Comparison of ENCODE assay signal across 20 cellular contexts in the genomic region with DNA sequence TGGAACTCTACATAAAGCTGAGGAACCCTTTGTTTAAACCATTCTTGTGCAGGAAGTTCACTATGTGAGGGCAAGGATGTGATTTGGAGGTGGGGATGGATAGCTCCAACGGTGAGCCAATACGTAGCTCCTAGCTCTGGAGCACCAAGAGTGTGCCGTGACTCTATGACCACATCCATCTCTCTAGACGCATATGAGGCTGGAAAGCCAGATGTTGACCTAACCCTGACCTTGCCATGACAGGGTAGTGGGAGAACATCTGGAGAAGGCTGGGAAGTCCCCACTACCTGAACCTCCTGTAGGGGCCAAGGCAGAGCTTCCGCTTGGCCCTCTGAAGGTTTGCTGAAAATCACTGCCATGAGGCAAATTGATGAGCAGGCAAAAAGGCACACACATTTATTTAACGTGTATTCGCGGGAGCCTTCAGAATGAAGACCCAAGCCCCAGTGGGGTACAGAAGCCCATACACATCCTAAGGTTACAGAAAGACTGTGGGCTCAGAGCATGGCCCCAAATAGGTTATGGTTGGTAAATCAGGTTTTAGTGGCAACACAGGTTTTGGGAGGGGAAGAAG. TPM values are rescaled to one million over a fixed set of nuclear protein-coding genes. Genes with fewer than 3 reads are reported as not detected.
DNase-seq lines count a peak whose midpoint lies in the region; ATAC-seq, FAIRE-seq and TF ChIP-seq lines count a peak whose summit lies in the region.
"Had no signal": no experiment of that assay in that cellular context is flagged by ENCODE, and none has a peak within 500 bp of the region (broad histone marks: within the 10 kb centered on the region; RNA-seq: fewer than 3 reads in every experiment).

No MANE protein-coding gene starts in this region.

- no peak overlapping the region for H3K4me3 ChIP-seq in GM12878
- H3K4me3 ChIP-seq: body of pancreas, coronary artery, vagina had no signal

- H3K79me2 ChIP-seq in GM12878 (ENCODE audit: control insufficient read depth, insufficient read depth, low read length): peaks cover 96% of the 10 kb centered on the region

- no peaks in the 10 kb centered on the region for H3K9me3 ChIP-seq in GM12878 (replicated peaks; ENCODE audit: control insufficient read depth, insufficient read depth, low read length)
- H3K9me3 ChIP-seq: body of pancreas, vagina had no signal

- peaks cover 82% of the 10 kb centered on the region for H3K36me3 Mint-ChIP-seq in activated CD8-positive, alpha-beta memory T cell treated with anti-CD3 and anti-CD28 coated beads, Interleukin-2, amount 10 ng/mL, durations not matched to agents 7 days and 5 days
- peaks cover 67% of the 10 kb centered on the region for H3K36me3 Mint-ChIP-seq in T-cell
- H3K36me3 Mint-ChIP-seq in stimulated activated naive B cell treated with anti-CD40 and anti-IgM and Interleukin-4, amounts not matched to agents 10 μg/mL and 1 μg/mL and 100 μg/mL, for 72 hours: peaks cover 72 to 88% of the 10 kb centered on the region in 2 donors

- TF ChIP-seq CTCF in GM12878 (IDR thresholded peaks at IDR 0.05 in 2 of 3, conservative IDR thresholded peaks at IDR 0.05 in 1 of 3; ENCODE audit: control insufficient read depth in 2 of 3, extremely low read depth in 1 of 3, insufficient read depth in 1 of 3, low read depth in 3 of 3, low read length in 3 of 3): no peak

- in situ Hi-C loops in GM12878 (cut with MboI): no loop called here

- no peak for TF ChIP-seq RAD21 in GM12878 (IDR thresholded peaks at IDR 0.05; ENCODE audit: insufficient read depth, low read depth, low read length)

- WGBS in GM12878 (ENCODE audit: insufficient coverage, insufficient replicate concordance, low lambda C conversion rate, missing lambda C conversion rate): 97% methylated on average over 8 of the region's 8 CpGs

- H3K27me3 Mint-ChIP-seq in activated CD8-positive, alpha-beta memory T cell treated with anti-CD3 and anti-CD28 coated beads, Interleukin-2, amount 10 ng/mL, durations not matched to agents 7 days and 5 days: no peaks in the 10 kb centered on the region
- no peaks in the 10 kb centered on the region for H3K27me3 Mint-ChIP-seq in T-cell
- H3K27me3 Mint-ChIP-seq in stimulated activated naive B cell treated with anti-CD40 and anti-IgM and Interleukin-4, amounts not matched to agents 10 μg/mL and 1 μg/mL and 100 μg/mL, for 72 hours: no peaks in the 10 kb centered on the region

- H2AFZ ChIP-seq in GM12878 (ENCODE audit: control insufficient read depth, low read depth, low read length): no peak overlapping the region

- BruUV-seq in GM12878 (replicated peaks; lab: Mats Ljungman, UMichigan): no TSS peak

- SMC1A ChIA-PET in GM12878 (lab: Charles Lee; ENCODE audit: uncharacterized antibody, unreplicated experiment): interaction anchor here (0.8 to 21.1 kb wide), 4 partner anchors 13 to 24 kb away, joined by 3 to 476 read pairs (median 4); no protein-coding TSS in a partner anchor

- H3K27ac ChIP-seq in GM12878 (ENCODE audit: control insufficient read depth, insufficient read depth): 0 out of 2 replicates have a peak overlapping the region, but pooled peaks have one; percentile 20
- H3K27ac ChIP-seq: body of pancreas, coronary artery, foreskin keratinocyte, vagina had no signal

- TF ChIP-seq POLR2A in GM12878 (IDR thresholded peaks at IDR 0.05; ENCODE audit: low read depth, low read length): no peak

- no peaks in the 10 kb centered on the region for H3K27me3 ChIP-seq in GM12878 (replicated peaks in 1 of 2; ENCODE audit: control insufficient read depth in 2 of 2, insufficient read depth in 2 of 2, low read length in 1 of 2)
- H3K27me3 ChIP-seq: body of pancreas, foreskin keratinocyte, vagina had no signal

- intact Hi-C loops in GM12878 (cut with micrococcal nuclease; ENCODE audit: unreplicated experiment): no loop called here

- H3K36me3 ChIP-seq in GM12878 (ENCODE audit: control insufficient read depth in 2 of 2, insufficient read depth in 2 of 2, low read length in 1 of 2): peaks cover 13 to 66% of the 10 kb centered on the region in 2 experiments
- H3K36me3 ChIP-seq: vagina had no signal

- peaks cover 97% of the 10 kb centered on the region for H3K4me1 Mint-ChIP-seq in activated CD8-positive, alpha-beta memory T cell treated with anti-CD3 and anti-CD28 coated beads, Interleukin-2, amount 10 ng/mL, durations not matched to agents 7 days and 5 days
- H3K4me1 Mint-ChIP-seq in T-cell: peaks cover 99 to 100% (median 99%) of the 10 kb centered on the region in 3 donors
- H3K4me1 Mint-ChIP-seq in stimulated activated naive B cell treated with anti-CD40 and anti-IgM and Interleukin-4, amounts not matched to agents 10 μg/mL and 1 μg/mL and 100 μg/mL, for 72 hours: peaks cover 74 to 97% of the 10 kb centered on the region in 2 donors

- peak overlapping the region; percentile 43; the same call in 1 of the 2 replicates for H3K4me2 ChIP-seq in GM12878 (ENCODE audit: control insufficient read depth, insufficient read depth)

- POLR2A ChIA-PET in T-cell (lab: Charles Lee) (interaction anchor here in 1 of 2 donors (0.5 kb wide), 1 partner anchor 340 kb away, joined by 3 read pairs; no protein-coding TSS in a partner anchor), GM12878 (lab: Charles Lee) (interaction anchor here (1.2 to 2.1 kb wide), 3 partner anchors 9 to 12 kb away, joined by 4 to 11 read pairs (median 4); no protein-coding TSS in a partner anchor)

- peak overlapping the region; percentile 84 for H3K27ac Mint-ChIP-seq in activated CD8-positive, alpha-beta memory T cell treated with anti-CD3 and anti-CD28 coated beads, Interleukin-2, amount 10 ng/mL, durations not matched to agents 7 days and 5 days
- H3K27ac Mint-ChIP-seq in T-cell: peak overlapping the region; percentile 97 to 99
- peak overlapping the region; percentile 92 for H3K27ac Mint-ChIP-seq in stimulated activated naive B cell treated with anti-CD40 and anti-IgM and Interleukin-4, amounts not matched to agents 10 μg/mL and 1 μg/mL and 100 μg/mL, for 72 hours

- RAD21 ChIA-PET in GM12878 (lab: Charles Lee; ENCODE audit: unreplicated experiment): interaction anchor here (0.9 kb wide), 1 partner anchor 24 kb away, joined by 3 read pairs; no protein-coding TSS in a partner anchor

- H3K9ac ChIP-seq in GM12878 (ENCODE audit: control insufficient read depth, insufficient read depth, low read length): no peak overlapping the region

- no peak for FAIRE-seq in GM12878 (lab: Jason Lieb, UNC)

- peaks cover 8% of the 10 kb centered on the region for H4K20me1 ChIP-seq in GM12878 (ENCODE audit: control insufficient read depth, insufficient read depth)

- CTCF ChIA-PET in activated CD8-positive, alpha-beta memory T cell treated with anti-CD3 and anti-CD28 coated beads, Interleukin-2, amount 10 ng/mL, durations not matched to agents 7 days and 5 days (lab: Charles Lee): interaction anchor here (1.1 to 21.2 kb wide), 7 partner anchors 9 to 94 kb away, joined by 3 to 490 read pairs (median 5); no protein-coding TSS in a partner anchor
- CTCF ChIA-PET in T-cell (lab: Charles Lee): interaction anchor here (0.9 to 2.3 kb wide), 4 partner anchors 9 to 18 kb away, joined by 3 to 9 read pairs (median 4); no protein-coding TSS in a partner anchor
- CTCF ChIA-PET in GM12878 (lab: Yijun Ruan, JAX): interaction anchor here (0.8 to 18.4 kb wide), 4 partner anchors 9 to 24 kb away, joined by 4 to 330 read pairs (median 7); no protein-coding TSS in a partner anchor

- H3K4me3 Mint-ChIP-seq in activated CD8-positive, alpha-beta memory T cell treated with anti-CD3 and anti-CD28 coated beads, Interleukin-2, amount 10 ng/mL, durations not matched to agents 7 days and 5 days: no peak overlapping the region
- H3K4me3 Mint-ChIP-seq in T-cell: peak overlapping the region; percentile 66 to 96 (median 68)
- peak overlapping the region; percentile 25 to 39 for H3K4me3 Mint-ChIP-seq in stimulated activated naive B cell treated with anti-CD40 and anti-IgM and Interleukin-4, amounts not matched to agents 10 μg/mL and 1 μg/mL and 100 μg/mL, for 72 hours

- no peak for TF ChIP-seq EP300 in GM12878 (IDR thresholded peaks at IDR 0.05; ENCODE audit: borderline replicate concordance in 1 of 2, control insufficient read depth in 1 of 2, low read depth in 2 of 2, low read length in 2 of 2)

- ATAC-seq in activated CD8-positive, alpha-beta memory T cell treated with anti-CD3 and anti-CD28 coated beads, Interleukin-2, amount 10 ng/mL, durations not matched to agents 7 days and 5 days: peak; percentile 16
- ATAC-seq in T-cell (replicated peaks in 1 of 4) (peak in 3 of 4 experiments; percentile 12 to 61 (median 23)), GM12878 (no peak; the same call in 2 of the 3 replicates)
- no peak for ATAC-seq in stimulated activated naive B cell treated with anti-CD40 and anti-IgM and Interleukin-4, amounts not matched to agents 10 μg/mL and 1 μg/mL and 100 μg/mL, for 72 hours (replicated peaks)
- ATAC-seq: body of pancreas, foreskin keratinocyte, left colon, sciatic nerve had no signal

- H3K9me3 Mint-ChIP-seq in activated CD8-positive, alpha-beta memory T cell treated with anti-CD3 and anti-CD28 coated beads, Interleukin-2, amount 10 ng/mL, durations not matched to agents 7 days and 5 days (ENCODE audit: low read depth): no peaks in the 10 kb centered on the region
- H3K9me3 Mint-ChIP-seq in T-cell: no peaks in the 10 kb centered on the region
- H3K9me3 Mint-ChIP-seq in stimulated activated naive B cell treated with anti-CD40 and anti-IgM and Interleukin-4, amounts not matched to agents 10 μg/mL and 1 μg/mL and 100 μg/mL, for 72 hours: no peaks in the 10 kb centered on the region

- no peak for DNase-seq in activated CD8-positive, alpha-beta memory T cell treated with anti-CD3 and anti-CD28 coated beads, Interleukin-2, amount 10 ng/mL, durations not matched to agents 7 days and 5 days
- DNase-seq in activated CD8-positive, alpha-beta memory T cell treated with anti-CD3 and anti-CD28 coated beads for 24 hours: no peak
- DNase-seq in T-cell (peak in 1 of 34 experiments; percentile 42), GM12878 (ENCODE audit: low read depth, low spot score) (no peak), NCI-H2107 treated with DMSO at 0.1 percent for 48 hours (lab: John Stamatoyannopoulos, UW; ENCODE audit: unreplicated experiment) (no peak), islet precursor cell (no peak), AML-193 (lab: John Stamatoyannopoulos, UW) (no peak)
- DNase-seq in stimulated activated naive B cell treated with anti-CD40 and anti-IgM and Interleukin-4, amounts not matched to agents 10 μg/mL and 1 μg/mL and 100 μg/mL, for 72 hours: no peak
- DNase-seq: activated CD4-positive, alpha-beta T cell treated with anti-CD3 and anti-CD28 coated beads for 48 hours; activated gamma-delta T cell; body of pancreas; foreskin keratinocyte; left colon; NCI-H2081; NCI-H526 treated with DMSO at 0.1 percent for 48 hours; SIG-M5; T-helper 9 cell had no signal

- H3K4me1 ChIP-seq in GM12878 (ENCODE audit: control insufficient read depth, insufficient read depth, low read length): peaks cover 39% of the 10 kb centered on the region
- H3K4me1 ChIP-seq: body of pancreas, foreskin keratinocyte, vagina had no signal

RNA-seq across cellular contexts. Expression of a gene that starts 43.4 kb away (rescaled TPM):
- total RNA-seq in activated CD8-positive, alpha-beta memory T cell treated with anti-CD3 and anti-CD28 coated beads, Interleukin-2, amount 10 ng/mL, durations not matched to agents 7 days and 5 days: 10 to 100 TPM; 51.7 to 68.4 TPM
- total RNA-seq in T-cell (10 to 100 TPM; 48.0 to 56.7 (median 49.3) TPM), GM12878 (2014; rRNA removed) (88.8 and 91.6 TPM in 2 replicates), GM12878 (2014; rRNA removed; fragmentation: Illumina TruSeq; extraction: Trizol) (80.4 and 83.4 TPM in 2 replicates), GM12878 (2021) (74.0 and 76.6 TPM in 2 replicates)
- 115 and 132 TPM in 2 replicates for total RNA-seq in GM12878 (2013; cell fraction: nucleolus; rRNA removed)
- polyA plus RNA-seq in GM12878 (2011; ENCODE audit: low read depth): 49.2 TPM
- polyA plus RNA-seq in GM12878 (2011; rRNA removed) (133 and 153 TPM in 2 replicates), GM12878 (2014; fragmentation: Illumina TruSeq; extraction: Trizol) (108 and 109 TPM in 2 replicates), GM12878 (2014; fragmentation: Nextera tagmentation; extraction: Ambion mirVana) (10 to 100 TPM; 65.4 to 77.5 TPM), GM12878 (2014; rRNA removed) (98.5 and 104 TPM in 2 replicates), GM12878 (2016; fragmentation: Nextera tagmentation; extraction: Ambion mirVana) (10 to 100 TPM; 65.2 to 74.8 TPM)
- polyA plus RNA-seq in GM12878 (2011; cell fraction: cytosol; rRNA removed): 121 and 127 TPM in 2 replicates
- 149 and 172 TPM in 2 replicates for polyA plus RNA-seq in GM12878 (2011; cell fraction: nucleus; rRNA removed)
- 66.5 and 74.5 TPM in 2 replicates for polyA plus RNA-seq in GM12878 (2012)
- 93.0 and 112 TPM in 2 replicates for polyA minus RNA-seq in GM12878 (2011; rRNA and poly(A)+ RNA removed)
- polyA minus RNA-seq in GM12878 (2011; cell fraction: cytosol; rRNA and poly(A)+ RNA removed): 26.6 and 32.7 TPM in 2 replicates
- polyA minus RNA-seq in GM12878 (2011; cell fraction: nucleus; rRNA and poly(A)+ RNA removed): 34.8 and 42.0 TPM in 2 replicates

Comparison
In these comparisons a context has a peak if more than half of its experiments do, and no peak if none do; other contexts are left out.
1. ATAC-seq: peak in activated CD8-positive, alpha-beta memory T cell treated with anti-CD3 and anti-CD28 coated beads, Interleukin-2, amount 10 ng/mL, durations not matched to agents 7 days and 5 days (single experiment) and T-cell (3 of 4); none in GM12878 (single experiment) and stimulated activated naive B cell treated with anti-CD40 and anti-IgM and Interleukin-4, amounts not matched to agents 10 μg/mL and 1 μg/mL and 100 μg/mL, for 72 hours (0 of 2).
2. Peak in every context shown above with its lines, with median percentiles within 50 percentile points of each other: H3K27ac Mint-ChIP-seq.